ENCODE assay signal across 11 cellular contexts in genomic region chr6:37136821-37137200, GRCh38. TPM values are rescaled to one million over a fixed set of nuclear protein-coding genes. Genes with fewer than 3 reads are reported as not detected.
A peak's percentile ranks its signal among the peaks of the same experiment; 100 is the strongest.
DNase-seq lines count a peak whose midpoint lies in the region; ATAC-seq and TF ChIP-seq lines count a peak whose summit lies in the region.
"Had no signal": no experiment of that assay in that cellular context is flagged by ENCODE, and none has a peak within 500 bp of the region (broad histone marks: within the 10 kb centered on the region; RNA-seq: fewer than 3 reads in every experiment).

No MANE protein-coding gene starts in this region.

- H3K9me3 ChIP-seq in SU-DHL-6 (ENCODE audit: insufficient read depth, low read length) (no peaks in the 10 kb centered on the region), gastroesophageal sphincter (no peaks in the 10 kb centered on the region)
- H3K9me3 ChIP-seq: body of pancreas, psoas muscle had no signal

- H3F3A ChIP-seq in SU-DHL-6 (ENCODE audit: insufficient read depth) = no peaks in the 10 kb centered on the region

- H3K27me3 ChIP-seq in H7 (ENCODE audit: control insufficient read depth, insufficient read depth, low read length) (no peaks in the 10 kb centered on the region), SU-DHL-6 (ENCODE audit: low read length) (no peaks in the 10 kb centered on the region), gastroesophageal sphincter (no peaks in the 10 kb centered on the region), rectal smooth muscle tissue (ENCODE audit: control insufficient read depth, insufficient read depth, low read length) (no peaks in the 10 kb centered on the region)
- H3K27me3 ChIP-seq: body of pancreas had no signal

- H3K4me1 ChIP-seq in gastroesophageal sphincter = peaks cover 17 to 69% (median 27%) of the 10 kb centered on the region in 3 donors
- H3K4me1 ChIP-seq in rectal smooth muscle tissue (ENCODE audit: control insufficient read depth, insufficient read depth, low read length) = peaks cover 45% of the 10 kb centered on the region

- no peaks in the 10 kb centered on the region for H3K79me2 ChIP-seq in SU-DHL-6 (ENCODE audit: insufficient read depth, low read length)

- no peak for TF ChIP-seq POLR2A in gastroesophageal sphincter (IDR thresholded peaks at IDR 0.05)

- H3K36me3 ChIP-seq in H7 (replicated peaks; ENCODE audit: control insufficient read depth, insufficient read depth, low read length) = no peaks in the 10 kb centered on the region; the same call in 1 of the 2 replicates
- H3K36me3 ChIP-seq in SU-DHL-6 (ENCODE audit: low read length) = no peaks in the 10 kb centered on the region
- no peaks in the 10 kb centered on the region for H3K36me3 ChIP-seq in gastroesophageal sphincter
- no peaks in the 10 kb centered on the region for H3K36me3 ChIP-seq in rectal smooth muscle tissue (ENCODE audit: control insufficient read depth, insufficient read depth, low read length)

- DNase-seq in H7 (no peak), coronary artery (ENCODE audit: low spot score) (no peak), SW 1271 (lab: John Stamatoyannopoulos, UW) (no peak), NCI-H2196 (lab: John Stamatoyannopoulos, UW; ENCODE audit: unreplicated experiment) (no peak)
- DNase-seq: NCI-H526 treated with DMSO at 0.1 percent for 48 hours, psoas muscle had no signal

- peak overlapping the region; percentile 20 for H3K4me2 ChIP-seq in SU-DHL-6 (ENCODE audit: low read depth, low read length, poor library complexity, severe bottlenecking)

- 48 to 69% methylated on average over 6 to 7 of the region's 7 CpGs for WGBS in gastroesophageal sphincter (ENCODE audit: low coverage in 1 of 2), 2 donors

- H3K27ac ChIP-seq in SU-DHL-6 (ENCODE audit: low read depth, low read length) = no peak overlapping the region
- H3K27ac ChIP-seq in gastroesophageal sphincter = peak overlapping the region; percentile 90 to 94 (median 92)
- peak overlapping the region; percentile 95 for H3K27ac ChIP-seq in rectal smooth muscle tissue (ENCODE audit: low read depth, low read length)
- H3K27ac ChIP-seq in coronary artery = no peak overlapping the region
- H3K27ac ChIP-seq: psoas muscle had no signal

- ATAC-seq in gastroesophageal sphincter (no peak), GM18907 (IDR thresholded peaks at IDR 0.05; ENCODE audit: unreplicated experiment) (no peak)

- no peak for TF ChIP-seq EP300 in gastroesophageal sphincter (IDR thresholded peaks at IDR 0.05)

- TF ChIP-seq CTCF in SU-DHL-6 (IDR thresholded peaks at IDR 0.05; ENCODE audit: insufficient read depth, low read length, poor library complexity, severe bottlenecking) (no peak), gastroesophageal sphincter (IDR thresholded peaks at IDR 0.05) (no peak), coronary artery (IDR thresholded peaks at IDR 0.05) (no peak)

- no peaks in the 10 kb centered on the region for H3K9me2 ChIP-seq in SU-DHL-6 (replicated peaks; ENCODE audit: insufficient read depth, low read length)

- H3K4me3 ChIP-seq in H7 (ENCODE audit: insufficient read depth, low read depth, low read length) (peak overlapping the region; percentile 73), SU-DHL-6 (ENCODE audit: insufficient read depth, low read length, poor library complexity, severe bottlenecking) (no peak overlapping the region), gastroesophageal sphincter (no peak overlapping the region), rectal smooth muscle tissue (ENCODE audit: low read length) (peak overlapping the region; percentile 13), coronary artery (no peak overlapping the region)
- H3K4me3 ChIP-seq: body of pancreas, psoas muscle had no signal

- peak overlapping the region; percentile 73 for H2AFZ ChIP-seq in SU-DHL-6 (ENCODE audit: low read depth, low read length, severe bottlenecking)

- 0 out of 2 replicates have a peak overlapping the region, but pooled peaks have one; percentile 0 for H3K9ac ChIP-seq in SU-DHL-6 (ENCODE audit: low read length)
- no peak overlapping the region for H3K9ac ChIP-seq in rectal smooth muscle tissue (ENCODE audit: low read length)

- no peaks in the 10 kb centered on the region for H4K20me1 ChIP-seq in SU-DHL-6 (ENCODE audit: low read depth, low read length)

RNA-seq across cellular contexts. Expression of gene PIM1, which starts 33.1 kb away (rescaled TPM):
- 89.7 and 93.6 TPM in 2 replicates for total RNA-seq in H7 (2014; rRNA removed; shearing (Covaris generic))
- total RNA-seq in gastroesophageal sphincter = 10 to 100 TPM; 19.0 to 63.8 (median 21.8) TPM

Comparison
In these comparisons a context has a peak if more than half of its experiments do, and no peak if none do; other contexts are left out.
1. H3K4me3 ChIP-seq: peak in H7 (single experiment) and rectal smooth muscle tissue (single experiment); none in SU-DHL-6 (single experiment), gastroesophageal sphincter (0 of 2) and coronary artery (single experiment).
2. H3K27ac ChIP-seq: peak in gastroesophageal sphincter (4 of 4) and rectal smooth muscle tissue (single experiment); none in SU-DHL-6 (single experiment) and coronary artery (0 of 2).